12 cellular contexts compared by ENCODE assay signal in the genomic region with DNA sequence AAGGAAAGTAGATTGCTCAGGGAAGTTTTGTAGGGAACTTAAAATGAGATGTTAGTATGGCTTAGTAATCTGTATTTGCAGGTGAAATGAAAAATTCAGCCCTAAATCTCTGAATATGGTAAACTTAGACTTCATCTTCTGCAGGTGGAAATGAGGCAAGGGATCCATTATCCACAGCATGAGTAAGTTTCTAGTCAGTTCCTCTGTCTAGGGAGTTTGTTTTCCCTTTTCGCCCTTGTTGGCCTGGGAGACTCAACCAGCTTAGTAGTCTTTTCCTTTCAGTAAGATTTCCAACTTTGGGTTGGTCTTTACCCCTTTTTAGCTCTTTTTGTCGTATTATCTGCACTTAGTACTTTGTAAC.
DNase-seq lines count a peak whose midpoint lies in the region; ATAC-seq, FAIRE-seq and TF ChIP-seq lines count a peak whose summit lies in the region.
"Had no signal": no experiment of that assay in that cellular context is flagged by ENCODE, and none has a peak within 500 bp of the region (broad histone marks: within the 10 kb centered on the region; RNA-seq: fewer than 3 reads in every experiment).

No MANE protein-coding gene starts in this region.

- peaks cover 0 to 16% of the 10 kb centered on the region in 2 experiments for H3K36me3 ChIP-seq in endothelial cell of umbilical vein (ENCODE audit: control insufficient read depth in 2 of 2, extremely low read depth in 1 of 2, insufficient read depth in 2 of 2, low read length in 2 of 2)

- intact Hi-C loops in endothelial cell of umbilical vein (cut with micrococcal nuclease) = no loop called here

- CTCF ChIA-PET in endothelial cell of umbilical vein (lab: Charles Lee) = interaction anchor here (1.0 to 2.0 kb wide), 4 partner anchors 17 to 107 kb away, joined by 3 to 8 read pairs (median 4); no protein-coding TSS in a partner anchor

- H3K9me3 ChIP-seq in endothelial cell of umbilical vein (replicated peaks; ENCODE audit: control insufficient read depth, insufficient read depth, low read length) = no peaks in the 10 kb centered on the region

- H3K4me2 ChIP-seq in endothelial cell of umbilical vein (ENCODE audit: insufficient read depth, low read length) = peak overlapping the region; percentile 60

- H3K27me3 ChIP-seq in endothelial cell of umbilical vein (ENCODE audit: control insufficient read depth in 2 of 2, insufficient read depth in 2 of 2, low read length in 2 of 2) = no peaks in the 10 kb centered on the region

- no peaks in the 10 kb centered on the region for H4K20me1 ChIP-seq in endothelial cell of umbilical vein (replicated peaks; ENCODE audit: control insufficient read depth, extremely low read depth, insufficient read depth, low read length)

- peak; percentile 59 for FAIRE-seq in endothelial cell of umbilical vein (lab: Jason Lieb, UNC)

- POLR2A ChIA-PET in endothelial cell of umbilical vein (lab: Charles Lee) = no interaction called here

- BruUV-seq in endothelial cell of umbilical vein (replicated peaks; lab: Mats Ljungman, UMichigan) = no TSS peak

- DNase-seq in endothelial cell of umbilical vein (ENCODE audit: low read depth, low spot score) (peak; percentile 60), DMS153 treated with DMSO at 0.1 percent for 48 hours (lab: John Stamatoyannopoulos, UW; ENCODE audit: unreplicated experiment) (no peak), GOT3 (lab: John Stamatoyannopoulos, UW) (no peak)
- DNase-seq in activated CD8-positive, alpha-beta memory T cell treated with anti-CD3 and anti-CD28 coated beads, Interleukin-2, amount 50 U/mL, for 4 hours = no peak
- DNase-seq: immature natural killer cell, NCI-H1417, NCI-H69 had no signal

- no peak for TF ChIP-seq POLR2A in endothelial cell of umbilical vein (IDR thresholded peaks at IDR 0.05; ENCODE audit: low read depth, low read length)

- peaks cover 22% of the 10 kb centered on the region for H3K4me1 ChIP-seq in endothelial cell of umbilical vein (ENCODE audit: control insufficient read depth, extremely low read depth, insufficient read depth, low read length)

- ATAC-seq in GM18867 (IDR thresholded peaks at IDR 0.05; ENCODE audit: unreplicated experiment) = peak; percentile 23
- peak; percentile 16 for ATAC-seq in GM21619 (IDR thresholded peaks at IDR 0.05; ENCODE audit: unreplicated experiment)
- ATAC-seq in HG03280 (IDR thresholded peaks at IDR 0.05; ENCODE audit: unreplicated experiment) = peak; percentile 24
- no peak for ATAC-seq in HG02840 (IDR thresholded peaks at IDR 0.05; ENCODE audit: low FRiP score, unreplicated experiment)

- no peaks in the 10 kb centered on the region for H3K9me1 ChIP-seq in endothelial cell of umbilical vein (replicated peaks; ENCODE audit: control insufficient read depth, extremely low read depth, insufficient read depth, low read length)

- TF ChIP-seq CTCF in endothelial cell of umbilical vein (IDR thresholded peaks at IDR 0.05; ENCODE audit: extremely low read depth in 1 of 2, insufficient read depth in 1 of 2, low read depth in 1 of 2, low read length in 2 of 2) = no peak

- dilution Hi-C loops in endothelial cell of umbilical vein (cut with MboI; ENCODE audit: extremely low pct_ligation_motif_present, low sequenced_read_pairs) = no loop called here

- peaks cover 84% of the 10 kb centered on the region for H3K79me2 ChIP-seq in endothelial cell of umbilical vein (ENCODE audit: control insufficient read depth, insufficient read depth, low read length)

- H3K27ac ChIP-seq in endothelial cell of umbilical vein (ENCODE audit: insufficient read depth, low read depth, low read length) = peak overlapping the region; percentile 2
- H3K27ac ChIP-seq: epithelial cell of prostate had no signal

- H3K4me3 ChIP-seq in endothelial cell of umbilical vein (replicated peaks in 1 of 3; ENCODE audit: insufficient read depth in 1 of 3, low read depth in 1 of 3, low read length in 3 of 3) = no peak overlapping the region

- no peak overlapping the region for H2AFZ ChIP-seq in endothelial cell of umbilical vein (ENCODE audit: low read depth, low read length)

- no peak overlapping the region for H3K9ac ChIP-seq in endothelial cell of umbilical vein (replicated peaks; ENCODE audit: extremely low read depth, insufficient read depth, low read length)

TF ChIP-seq in endothelial cell of umbilical vein, 7 proteins besides CTCF, POLR2A, EP300 and RAD21:
- TF ChIP-seq JUN (IDR thresholded peaks at IDR 0.05; ENCODE audit: borderline replicate concordance, insufficient read depth, insufficient read length, low read depth) (no peak), FOS (IDR thresholded peaks at IDR 0.05; ENCODE audit: borderline replicate concordance, insufficient read depth, low read length) (peak; percentile 80)
TF ChIP-seq in endothelial cell of umbilical vein: peak in this region for 1.
